In the genomic region with DNA sequence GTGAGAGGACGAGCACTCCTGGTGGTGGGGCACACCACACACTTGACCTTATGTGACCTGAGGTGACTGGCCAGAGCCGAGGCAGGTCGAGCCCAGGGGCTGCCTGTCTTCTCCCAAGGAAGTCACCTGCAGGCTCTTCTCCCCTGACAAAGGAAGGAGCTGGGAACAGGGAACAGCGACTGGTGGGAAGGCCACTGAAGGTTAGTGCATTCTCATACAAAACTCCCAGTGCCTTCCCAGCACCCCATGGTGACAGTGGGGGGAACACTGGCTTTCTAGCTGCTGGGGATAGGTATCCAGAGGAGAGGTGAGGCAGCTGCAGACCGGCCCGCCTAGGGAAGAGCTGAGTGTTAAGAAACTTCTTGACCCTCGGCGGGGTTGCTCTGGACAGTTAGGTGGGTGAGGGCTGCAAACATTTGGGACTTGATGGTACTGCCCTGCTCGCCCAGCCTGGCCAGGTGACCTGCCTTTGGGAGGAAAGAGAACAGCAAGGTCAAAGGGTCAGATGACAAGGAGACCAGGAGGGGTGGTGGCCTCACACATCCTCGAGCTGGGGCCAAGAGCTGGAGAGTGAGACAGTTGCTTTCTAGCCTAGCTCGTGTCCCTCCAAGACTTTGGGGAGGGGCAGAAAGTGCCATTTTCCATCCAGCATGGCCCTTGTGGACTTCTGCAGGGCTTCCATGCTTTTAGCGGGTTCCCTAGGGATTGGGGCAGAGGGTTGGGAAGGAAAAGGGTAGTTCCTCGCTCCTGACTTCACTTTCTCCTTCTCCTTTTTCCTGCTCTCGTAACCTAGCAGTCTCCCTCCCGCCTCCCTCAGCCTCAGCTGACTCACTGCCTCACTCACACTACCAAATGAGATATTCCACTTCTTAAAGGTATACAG, we compare ENCODE assay signal across 19 cellular contexts. TPM values are rescaled to one million over a fixed set of nuclear protein-coding genes. Genes with fewer than 3 reads are reported as not detected.
DNase-seq lines count a peak whose midpoint lies in the region; ATAC-seq and TF ChIP-seq lines count a peak whose summit lies in the region.
"Had no signal": no experiment of that assay in that cellular context is flagged by ENCODE, and none has a peak within 500 bp of the region (broad histone marks: within the 10 kb centered on the region; RNA-seq: fewer than 3 reads in every experiment).

No MANE protein-coding gene starts in this region.

- 62 to 81% methylated on average over 13 to 15 of the region's 15 CpGs for WGBS in heart right ventricle, 2 donors
- 68 to 73% (median 70%) methylated on average over 12 to 15 of the region's 15 CpGs for WGBS in adrenal gland, 4 donors

- ATAC-seq in heart right ventricle (no peak), Right ventricle myocardium superior (ENCODE audit: poor library complexity) (no peak), GM18861 (IDR thresholded peaks at IDR 0.05; ENCODE audit: unreplicated experiment) (no peak)
- ATAC-seq: activated CD8-positive, alpha-beta T cell treated with anti-CD3 and anti-CD28 coated beads, Interleukin-2, amount 10 ng/mL, durations not matched to agents 7 days and 5 days; CD8-positive, alpha-beta T cell; naive thymus-derived CD8-positive, alpha-beta T cell had no signal

- peak overlapping the region in 5 of 10 donors; percentile 3 to 48 (median 15) for H3K27ac ChIP-seq in heart right ventricle
- no peak overlapping the region for H3K27ac ChIP-seq in SK-N-MC
- no peak overlapping the region for H3K27ac ChIP-seq in vagina
- no peak overlapping the region for H3K27ac ChIP-seq in adrenal gland
- H3K27ac ChIP-seq: RWPE1, stomach, WERI-Rb-1 had no signal

- H3K4me3 ChIP-seq in heart right ventricle (peak overlapping the region in 7 of 10 donors; percentile 7 to 57 (median 46)), SK-N-MC (peak overlapping the region; percentile 36; the same call in 1 of the 2 replicates), iPS-15b (ENCODE audit: low read depth, low read length) (peak overlapping the region; percentile 43), vagina (no peak overlapping the region), adrenal gland (no peak overlapping the region)

- no peak for DNase-seq in heart right ventricle
- DNase-seq in Right ventricle myocardium superior = no peak
- no peak for DNase-seq in SK-N-MC (ENCODE audit: low read depth, low spot score)
- DNase-seq in vagina (ENCODE audit: extremely low spot score in 2 of 2) = peak; percentile 70 to 85
- no peak for DNase-seq in AG08395 (ENCODE audit: low spot score)
- DNase-seq in adrenal gland = no peak
- DNase-seq: activated CD8-positive, alpha-beta T cell treated with anti-CD3 and anti-CD28 coated beads, Interleukin-2, amount 10 ng/mL, durations not matched to agents 7 days and 5 days; CD8-positive, alpha-beta T cell; central memory CD4-positive, alpha-beta T cell; GDM1; H7; naive thymus-derived CD8-positive, alpha-beta T cell; stomach; T-helper 1 cell; WERI-Rb-1 had no signal

- H3K36me3 ChIP-seq in heart right ventricle (no peaks in the 10 kb centered on the region), SK-N-MC (ENCODE audit: insufficient read depth, low read length) (no peaks in the 10 kb centered on the region), iPS-15b (ENCODE audit: control insufficient read depth, insufficient read depth, low read length) (peaks cover 5% of the 10 kb centered on the region), vagina (no peaks in the 10 kb centered on the region), adrenal gland (replicated peaks in 1 of 2) (no peaks in the 10 kb centered on the region)
- H3K36me3 ChIP-seq: stomach had no signal

- peaks cover 0 to 4% (median 0%) of the 10 kb centered on the region in 9 donors for H3K4me1 ChIP-seq in heart right ventricle
- H3K4me1 ChIP-seq in iPS-15b (ENCODE audit: control insufficient read depth, insufficient read depth, low read length) = peaks cover 2% of the 10 kb centered on the region
- H3K4me1 ChIP-seq in vagina = peaks cover 6% of the 10 kb centered on the region
- H3K4me1 ChIP-seq in adrenal gland (replicated peaks in 1 of 2) = no peaks in the 10 kb centered on the region

- TF ChIP-seq CTCF in heart right ventricle (IDR thresholded peaks at IDR 0.05) (no peak), vagina (IDR thresholded peaks at IDR 0.05) (no peak), adrenal gland (IDR thresholded peaks at IDR 0.05) (no peak)

- TF ChIP-seq POLR2A in vagina (IDR thresholded peaks at IDR 0.05) (no peak), adrenal gland (IDR thresholded peaks at IDR 0.05) (no peak)

- H3K9me3 ChIP-seq in heart right ventricle (no peaks in the 10 kb centered on the region), SK-N-MC (ENCODE audit: low read depth, low read length) (no peaks in the 10 kb centered on the region), iPS-15b (ENCODE audit: control insufficient read depth, insufficient read depth, low read length) (peaks cover 3% of the 10 kb centered on the region), vagina (no peaks in the 10 kb centered on the region), adrenal gland (replicated peaks in 1 of 3) (no peaks in the 10 kb centered on the region)
- H3K9me3 ChIP-seq: stomach had no signal

- peaks cover 0 to 46% (median 0%) of the 10 kb centered on the region in 7 donors for H3K27me3 ChIP-seq in heart right ventricle
- H3K27me3 ChIP-seq in iPS-15b (ENCODE audit: control insufficient read depth, insufficient read depth, low read length) = peaks cover 12% of the 10 kb centered on the region
- no peaks in the 10 kb centered on the region for H3K27me3 ChIP-seq in vagina
- H3K27me3 ChIP-seq in adrenal gland = peaks cover 8% of the 10 kb centered on the region

- H3K9ac ChIP-seq in SK-N-MC (ENCODE audit: insufficient read length) (no peak overlapping the region), iPS-15b (ENCODE audit: low read depth, low read length) (no peak overlapping the region)

- intact Hi-C loops in heart right ventricle (cut with DNase I) = no loop called here
- intact Hi-C loops in Right ventricle myocardium superior (cut with DNase I) = no loop called here
- intact Hi-C loops in vagina (cut with DNase I) = no loop called here
- intact Hi-C loops in adrenal gland (cut with DNase I) = loop anchor here in 1 of 2 donors (10.0 kb wide), 1 partner anchor 588 kb away; no protein-coding TSS in a partner anchor

RNA-seq across cellular contexts. Expression of a gene that starts 2.7 kb away (rescaled TPM):
- total RNA-seq in heart right ventricle (10 to 100 TPM in 7 of 10 donors, 1 to 10 TPM in 3; 4.5 to 37.6 (median 11.7) TPM), Right ventricle myocardium superior (46.3 TPM), vagina (0.49 TPM), adrenal gland (1 to 10 TPM in 3 of 8 donors, under 1 TPM in 5; 0.26 to 1.2 (median 0.85) TPM)
- polyA plus RNA-seq in heart right ventricle (10 to 100 TPM in 1 of 2 donors, under 1 TPM in 1; 0.39 to 14.5 TPM), adrenal gland (1 to 10 TPM in 2 of 3 donors, under 1 TPM in 1; 0.77 to 2.7 (median 1.4) TPM)
- total RNA-seq: activated CD8-positive, alpha-beta T cell treated with anti-CD3 and anti-CD28 coated beads, Interleukin-2, amount 10 ng/mL, durations not matched to agents 7 days and 5 days; CD8-positive, alpha-beta T cell; fibroblast of villous mesenchyme; naive thymus-derived CD8-positive, alpha-beta T cell had no signal
- polyA plus RNA-seq: naive thymus-derived CD8-positive, alpha-beta T cell had no signal

Comparison
In these comparisons a context has a peak if more than half of its experiments do, and no peak if none do; other contexts are left out.
1. DNase-seq: peak in vagina (2 of 2); none in heart right ventricle (0 of 2), Right ventricle myocardium superior (single experiment), SK-N-MC (single experiment), AG08395 (single experiment) and adrenal gland (0 of 7).
2. H3K4me3 ChIP-seq: peak in heart right ventricle (7 of 10), SK-N-MC (single experiment) and iPS-15b (single experiment); none in vagina (0 of 2) and adrenal gland (0 of 4).